In the genomic region with DNA sequence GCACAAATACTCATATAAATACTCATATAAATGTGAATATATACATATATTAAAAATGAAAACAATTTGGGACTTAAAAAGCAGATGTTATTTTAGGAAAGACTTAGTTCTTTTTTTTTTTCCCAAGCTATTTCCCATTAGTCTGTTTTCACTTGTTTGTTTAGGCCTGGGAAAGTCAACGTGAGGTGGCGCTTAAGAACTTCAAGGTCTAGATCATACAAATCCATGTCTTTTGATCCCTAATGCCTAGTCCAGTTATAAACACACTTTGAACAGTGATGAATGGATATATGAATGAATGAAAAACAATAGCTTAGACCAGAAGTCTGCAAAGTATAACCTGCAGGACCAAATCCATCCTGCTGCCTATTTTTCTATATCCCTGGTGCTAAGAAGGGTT, we compare ENCODE assay signal across 23 cellular contexts. TPM values are rescaled to one million over a fixed set of nuclear protein-coding genes. Genes with fewer than 3 reads are reported as not detected.
DNase-seq lines count a peak whose midpoint lies in the region; ATAC-seq, FAIRE-seq and TF ChIP-seq lines count a peak whose summit lies in the region.
"Had no signal": no experiment of that assay in that cellular context is flagged by ENCODE, and none has a peak within 500 bp of the region (broad histone marks: within the 10 kb centered on the region; RNA-seq: fewer than 3 reads in every experiment).

No MANE protein-coding gene starts in this region.

- intact Hi-C loops in A673 (cut with micrococcal nuclease; ENCODE audit: unreplicated experiment) (loop anchor here (2.0 kb wide), 1 partner anchor 42 kb away; a partner anchor contains a TSS), pancreas (cut with DNase I) (no loop called here), kidney (cut with DNase I) (no loop called here)

- DNase-seq in DMS53 (lab: John Stamatoyannopoulos, UW) (peak; percentile 13), DMS53 treated with DMSO at 0.1 percent for 48 hours (lab: John Stamatoyannopoulos, UW; ENCODE audit: unreplicated experiment) (no peak), A673 (ENCODE audit: low spot score) (no peak), pancreas (no peak), kidney (no peak)
- DNase-seq: ACHN; BE2C; C1 segment of cervical spinal cord; CD4-positive, alpha-beta memory T cell; CD4-positive, CD25-positive, alpha-beta regulatory T cell; CD8-positive, alpha-beta memory T cell; COR-L47; DMS79 treated with DMSO at 0.1 percent for 48 hours; GF-D8 had no signal

- POLR2A ChIA-PET in A673 (lab: Charles Lee; ENCODE audit: low non-redundant PET): no interaction called here

- WGBS in pancreas, 2 donors: 14 to 26% methylated on average over 2 of the region's 2 CpGs

- no peak for FAIRE-seq in pancreas (lab: Jason Lieb, UNC)
- FAIRE-seq in kidney (lab: Jason Lieb, UNC): no peak
- FAIRE-seq: A549, G401.6, GM12891, GM19239 had no signal

- TF ChIP-seq CTCF in A673 (conservative IDR thresholded peaks at IDR 0.05; ENCODE audit: low read depth, low read length) (no peak), pancreas (IDR thresholded peaks at IDR 0.05) (no peak), kidney (IDR thresholded peaks at IDR 0.05; ENCODE audit: borderline replicate concordance, extremely low read depth, insufficient read depth) (no peak)

- H3K36me3 ChIP-seq in A673 (ENCODE audit: insufficient read depth, low read length, poor library complexity, severe bottlenecking): peaks cover 12% of the 10 kb centered on the region
- H3K36me3 ChIP-seq in pancreas: no peaks in the 10 kb centered on the region
- no peaks in the 10 kb centered on the region for H3K36me3 ChIP-seq in kidney (ENCODE audit: control insufficient read depth in 1 of 2, insufficient read depth in 2 of 2, low read length in 2 of 2)
- H3K36me3 ChIP-seq: BE2C, BLaER1 had no signal

- CTCF ChIA-PET in A673 (lab: Charles Lee): no interaction called here

- H3K4me3 ChIP-seq in A673 (ENCODE audit: low read depth, low read length, poor library complexity, severe bottlenecking): no peak overlapping the region
- no peak overlapping the region for H3K4me3 ChIP-seq in pancreas
- no peak overlapping the region for H3K4me3 ChIP-seq in kidney (ENCODE audit: low read length in 2 of 2)
- H3K4me3 ChIP-seq: A549, BLaER1 had no signal

- no peaks in the 10 kb centered on the region for H3K27me3 ChIP-seq in A673 (replicated peaks; ENCODE audit: insufficient read depth, low read depth, low read length, poor library complexity)
- H3K27me3 ChIP-seq in pancreas: no peaks in the 10 kb centered on the region
- H3K27me3 ChIP-seq: BE2C, BLaER1 had no signal

- H3K9ac ChIP-seq in kidney (ENCODE audit: low read length in 2 of 2): no peak overlapping the region
- H3K9ac ChIP-seq: BLaER1 had no signal

- BruUV-seq in A673 (replicated peaks; lab: Mats Ljungman, UMichigan): no TSS peak

- peak in 3 of 4 donors; percentile 63 to 74 (median 65) for ATAC-seq in pancreas
- ATAC-seq: A549 had no signal

- peak overlapping the region; percentile 78 for H3K27ac ChIP-seq in A673 (ENCODE audit: low read depth, low read length, poor library complexity, severe bottlenecking)
- H3K27ac ChIP-seq in pancreas: no peak overlapping the region
- no peak overlapping the region for H3K27ac ChIP-seq in kidney (ENCODE audit: low read depth in 2 of 2, low read length in 2 of 2)
- H3K27ac ChIP-seq: 22Rv1, BLaER1 had no signal

- H3K9me3 ChIP-seq in A673 (ENCODE audit: low read depth, low read length, poor library complexity, severe bottlenecking) (peaks cover 11% of the 10 kb centered on the region), pancreas (no peaks in the 10 kb centered on the region), kidney (ENCODE audit: control insufficient read depth in 1 of 2, low read length in 2 of 2) (no peaks in the 10 kb centered on the region)
- H3K9me3 ChIP-seq: BE2C had no signal

- H3K4me1 ChIP-seq in A673 (ENCODE audit: insufficient read depth, low read length, poor library complexity, severe bottlenecking): peaks cover 25% of the 10 kb centered on the region
- H3K4me1 ChIP-seq in pancreas: peaks cover 0 to 15% (median 0%) of the 10 kb centered on the region in 3 donors
- no peaks in the 10 kb centered on the region for H3K4me1 ChIP-seq in kidney (ENCODE audit: control insufficient read depth in 1 of 2, insufficient read depth in 1 of 2, low read depth in 1 of 2, low read length in 2 of 2)
- H3K4me1 ChIP-seq: BE2C, BLaER1 had no signal

RNA-seq across cellular contexts. Expression of a gene that starts 41.8 kb away (rescaled TPM):
- total RNA-seq in A673 (2021) (14.3 and 16.3 TPM in 2 replicates), pancreas (under 1 TPM; 0.09 to 0.58 (median 0.35) TPM), kidney (0.63 TPM)
- polyA plus RNA-seq in pancreas (under 1 TPM; 0.15 to 0.68 TPM), kidney (ENCODE audit: insufficient read depth, low read depth, low replicate concordance) (not detected)
- total RNA-seq: A172; CD4-positive, alpha-beta memory T cell; CD8-positive, alpha-beta memory T cell had no signal
- polyA plus RNA-seq: AG04450; CD14-positive monocyte; CD4-positive, alpha-beta memory T cell; CD4-positive, CD25-positive, alpha-beta regulatory T cell; CD8-positive, alpha-beta memory T cell had no signal
